Comparison of ENCODE assay signal across 17 cellular contexts in the genomic region with DNA sequence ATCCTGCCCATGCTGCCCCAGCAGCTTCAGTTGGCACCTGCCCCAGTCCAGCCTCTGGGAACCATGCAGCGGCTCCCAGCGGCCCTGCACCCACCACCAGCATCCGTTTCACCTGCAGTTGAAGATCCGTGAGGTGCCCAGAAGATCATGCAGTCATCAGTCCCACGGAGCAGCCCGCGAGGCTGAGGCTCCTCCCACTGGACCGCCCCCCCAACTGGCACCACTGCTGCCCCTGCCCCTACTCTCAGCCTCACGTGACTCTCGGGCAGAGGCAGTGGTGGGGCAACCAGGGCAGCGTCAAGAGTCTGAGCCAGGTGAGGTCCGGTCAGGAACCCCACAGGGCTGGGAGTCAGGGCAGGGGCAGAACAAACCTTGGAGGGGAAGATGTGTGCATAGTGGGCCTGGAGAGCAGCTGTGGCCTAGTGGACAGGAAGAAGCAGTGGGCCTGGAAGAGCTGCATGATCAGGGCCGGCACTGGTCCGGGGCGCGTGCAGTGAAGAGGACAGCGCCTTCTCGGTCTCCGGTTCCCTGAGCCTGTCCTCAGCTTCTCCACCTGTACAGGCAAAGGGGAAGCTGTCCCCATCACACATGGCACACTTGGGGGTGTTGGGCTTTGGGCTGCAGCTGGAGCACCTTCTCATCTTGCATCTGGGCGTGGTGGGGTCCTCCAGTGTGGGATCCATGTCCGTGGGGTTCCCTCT. TPM values are rescaled to one million over a fixed set of nuclear protein-coding genes. Genes with fewer than 3 reads are reported as not detected.
"Had no signal": no experiment of that assay in that cellular context is flagged by ENCODE, and none has a peak within 500 bp of the region (broad histone marks: within the 10 kb centered on the region; RNA-seq: fewer than 3 reads in every experiment).

No MANE protein-coding gene starts in this region.

RNA-seq across cellular contexts. Expression of a gene that starts 28.0 kb away (rescaled TPM):
- total RNA-seq: activated naive CD4-positive, alpha-beta T cell treated with anti-CD3 and anti-CD28 coated beads for 36 hours; activated naive CD4-positive, alpha-beta T cell treated with anti-CD3 and anti-CD28 coated beads, Interleukin-2, amount 50 U/mL, for 72 hours; activated naive CD8-positive, alpha-beta T cell treated with anti-CD3 and anti-CD28 coated beads for 36 hours; activated T-helper 1 cell treated with anti-CD3 and anti-CD28 coated beads, Interleukin-12 subunit alpha, Interleukin-12 subunit beta, Interleukin-2, Interleukin-4 antibody, amounts not matched to agents 30 ng/mL and 10 ng/mL and 1 ng/mL, durations not matched to agents 14 hours and 24 hours and 36 hours had no signal

RNA-seq across cellular contexts. Expression of a gene that starts 31.1 kb away (rescaled TPM):
- total RNA-seq: activated naive CD4-positive, alpha-beta T cell treated with anti-CD3 and anti-CD28 coated beads for 36 hours; activated naive CD8-positive, alpha-beta T cell treated with anti-CD3 and anti-CD28 coated beads for 36 hours; activated naive CD8-positive, alpha-beta T cell treated with anti-CD3 and anti-CD28 coated beads, Interleukin-2, amount 10 ng/mL, durations not matched to agents 7 days and 5 days; activated T-cell treated with anti-CD3 and anti-CD28 coated beads, Interleukin-2, amount 50 U/mL, for 4 hours; activated T-cell treated with anti-CD3 and anti-CD28 coated beads, Interleukin-2, amount 50 U/mL, for 72 hours; activated T-helper 1 cell treated with anti-CD3 and anti-CD28 coated beads, Interleukin-12 subunit alpha, Interleukin-12 subunit beta, Interleukin-2, Interleukin-4 antibody, amounts not matched to agents 30 ng/mL and 10 ng/mL and 1 ng/mL, durations not matched to agents 14 hours and 24 hours and 36 hours; activated T-helper 17 cell treated with anti-CD3 and anti-CD28 coated beads, Interleukin-2, amount 50 U/mL, for 72 hours; activated T-helper 2 cell treated with anti-CD3 and anti-CD28 coated beads, Interferon-gamma antibody, Interleukin-2, Interleukin-4, amounts not matched to agents 10 μg/mL and 5 μg/mL and 100 μg/mL, durations not matched to agents 14 hours and 24 hours and 36 hours; adrenal gland; aorta; ascending aorta; astrocyte; body of pancreas; bronchial epithelial cell; cardiac muscle cell; cardiac septum had no signal
